ENCODE assay signal across 8 cellular contexts in genomic region chr7:112204776-112205347, GRCh38. TPM values are rescaled to one million over a fixed set of nuclear protein-coding genes. Genes with fewer than 3 reads are reported as not detected.
DNase-seq lines count a peak whose midpoint lies in the region; ATAC-seq and TF ChIP-seq lines count a peak whose summit lies in the region.

No MANE protein-coding gene starts in this region.

- H3F3A ChIP-seq in MM.1S (ENCODE audit: insufficient read depth, low read length): peaks cover 34% of the 10 kb centered on the region

- ATAC-seq in HG03520 (IDR thresholded peaks at IDR 0.05; ENCODE audit: unreplicated experiment) (no peak), omental fat pad (ENCODE audit: low FRiP score) (no peak)

- H3K4me2 ChIP-seq in MM.1S (ENCODE audit: low read depth, low read length): peak overlapping the region; percentile 87

- peak overlapping the region; percentile 75 for H2AFZ ChIP-seq in MM.1S (ENCODE audit: low read length)

- DNase-seq in EL (peak; percentile 13), MM.1S (peak; percentile 55), left ventricle myocardium inferior (no peak), retinal pigment epithelial cell (ENCODE audit: low read depth) (no peak), mucosa of gallbladder (ENCODE audit: low spot score) (no peak), omental fat pad (ENCODE audit: low spot score) (no peak)
- no peak for DNase-seq in activated T-cell treated with anti-CD3 and anti-CD28 coated beads, Interleukin-2, amount 50 U/mL, for 24 hours

- intact Hi-C loops in left ventricle myocardium inferior (cut with micrococcal nuclease): no loop called here

- H3K27ac Mint-ChIP-seq in activated T-cell treated with anti-CD3 and anti-CD28 coated beads, Interleukin-2, amount 50 U/mL, for 24 hours: no peak overlapping the region

- no peak for TF ChIP-seq CTCF in MM.1S (IDR thresholded peaks at IDR 0.05; ENCODE audit: low read length)
- no peak for TF ChIP-seq CTCF in left ventricle myocardium inferior (IDR thresholded peaks at IDR 0.05; ENCODE audit: borderline replicate concordance)
- no peak for TF ChIP-seq CTCF in retinal pigment epithelial cell (conservative IDR thresholded peaks at IDR 0.05; ENCODE audit: low read depth, low read length)
- TF ChIP-seq CTCF in omental fat pad (IDR thresholded peaks at IDR 0.05): no peak

- peak overlapping the region; percentile 74; the same call in 1 of the 2 replicates for H3K27ac ChIP-seq in MM.1S (ENCODE audit: low read length)
- H3K27ac ChIP-seq in left ventricle myocardium inferior (replicated peaks): peak overlapping the region; percentile 94

- H3K9me3 ChIP-seq in MM.1S (replicated peaks; ENCODE audit: insufficient read depth, low read length) (no peaks in the 10 kb centered on the region), left ventricle myocardium inferior (replicated peaks) (no peaks in the 10 kb centered on the region)

- peaks cover 51% of the 10 kb centered on the region for H3K27me3 Mint-ChIP-seq in activated T-cell treated with anti-CD3 and anti-CD28 coated beads, Interleukin-2, amount 50 U/mL, for 24 hours

- H3K4me1 Mint-ChIP-seq in activated T-cell treated with anti-CD3 and anti-CD28 coated beads, Interleukin-2, amount 50 U/mL, for 24 hours (ENCODE audit: low read depth): peaks cover 39% of the 10 kb centered on the region

- H3K4me3 ChIP-seq in MM.1S (ENCODE audit: low read length) (peak overlapping the region; percentile 86), left ventricle myocardium inferior (peak overlapping the region; percentile 89), retinal pigment epithelial cell (ENCODE audit: low read length) (peak overlapping the region; percentile 96)

- H3K4me3 Mint-ChIP-seq in activated T-cell treated with anti-CD3 and anti-CD28 coated beads, Interleukin-2, amount 50 U/mL, for 24 hours: peak overlapping the region; percentile 88

- H3K36me3 ChIP-seq in MM.1S (replicated peaks; ENCODE audit: insufficient read depth, low read length): no peaks in the 10 kb centered on the region
- no peaks in the 10 kb centered on the region for H3K36me3 ChIP-seq in left ventricle myocardium inferior

- no peaks in the 10 kb centered on the region for H4K20me1 ChIP-seq in MM.1S (ENCODE audit: insufficient read depth, low read length)

- H3K9me2 ChIP-seq in MM.1S (replicated peaks; ENCODE audit: insufficient read depth, low read length): no peaks in the 10 kb centered on the region

- peaks cover 94% of the 10 kb centered on the region for H3K79me2 ChIP-seq in MM.1S (ENCODE audit: low read length)

- H3K9ac ChIP-seq in MM.1S (ENCODE audit: low read length): peak overlapping the region; percentile 74

- peaks cover 11% of the 10 kb centered on the region for H3K36me3 Mint-ChIP-seq in activated T-cell treated with anti-CD3 and anti-CD28 coated beads, Interleukin-2, amount 50 U/mL, for 24 hours (ENCODE audit: low read depth)

- no peaks in the 10 kb centered on the region for H3K9me3 Mint-ChIP-seq in activated T-cell treated with anti-CD3 and anti-CD28 coated beads, Interleukin-2, amount 50 U/mL, for 24 hours

- H3K27me3 ChIP-seq in MM.1S (replicated peaks; ENCODE audit: insufficient read depth, low read length): no peaks in the 10 kb centered on the region
- no peaks in the 10 kb centered on the region for H3K27me3 ChIP-seq in left ventricle myocardium inferior (ENCODE audit: low read depth)

- peaks cover 6% of the 10 kb centered on the region for H3K4me1 ChIP-seq in MM.1S (ENCODE audit: low read length)
- H3K4me1 ChIP-seq in left ventricle myocardium inferior: peaks cover 69% of the 10 kb centered on the region

RNA-seq across cellular contexts. Expression of gene DOCK4, which starts 1.3 kb away (rescaled TPM):
- total RNA-seq in left ventricle myocardium inferior: 15.2 TPM
- 26.1 TPM for total RNA-seq in mucosa of gallbladder
- 10 to 100 TPM; 47.5 to 86.9 (median 59.7) TPM for total RNA-seq in omental fat pad

RNA-seq across cellular contexts. Expression of gene ZNF277, which starts 1.6 kb away (rescaled TPM):
- 14.6 TPM for total RNA-seq in left ventricle myocardium inferior
- 29.4 TPM for total RNA-seq in mucosa of gallbladder
- total RNA-seq in omental fat pad: 10 to 100 TPM; 15.9 to 24.9 (median 19.3) TPM

Comparison
In these comparisons a context has a peak if more than half of its experiments do, and no peak if none do; other contexts are left out.
1. DNase-seq: peak in EL (single experiment) and MM.1S (single experiment); none in activated T-cell treated with anti-CD3 and anti-CD28 coated beads, Interleukin-2, amount 50 U/mL, for 24 hours (single experiment), left ventricle myocardium inferior (single experiment), retinal pigment epithelial cell (single experiment), mucosa of gallbladder (single experiment) and omental fat pad (single experiment).
2. Peak in every context shown above with its lines, with median percentiles within 50 percentile points of each other: H3K4me3 ChIP-seq.